ENCODE assay signal across 10 cellular contexts in the genomic region with DNA sequence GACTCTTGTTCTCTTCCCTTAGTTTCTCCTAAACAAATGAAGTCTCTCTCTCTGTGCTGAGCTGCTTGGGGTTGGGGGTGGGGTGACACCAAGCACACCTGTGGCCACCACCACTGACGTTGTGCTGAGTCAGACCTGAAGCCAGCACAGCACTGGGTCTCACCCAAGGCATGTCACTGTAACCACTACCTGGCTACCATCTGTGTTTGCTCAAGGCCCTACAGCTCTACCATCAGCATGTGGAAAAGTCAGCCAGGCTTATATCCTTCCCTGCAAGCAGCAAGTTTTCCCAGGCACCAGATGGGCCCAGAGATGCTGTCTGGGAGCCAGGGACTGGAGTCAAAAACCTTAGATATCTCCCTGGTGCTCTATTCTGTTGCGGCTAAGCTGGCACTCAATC. TPM values are rescaled to one million over a fixed set of nuclear protein-coding genes. Genes with fewer than 3 reads are reported as not detected.
DNase-seq lines count a peak whose midpoint lies in the region; ATAC-seq, FAIRE-seq and TF ChIP-seq lines count a peak whose summit lies in the region.
"Had no signal": no experiment of that assay in that cellular context is flagged by ENCODE, and none has a peak within 500 bp of the region (broad histone marks: within the 10 kb centered on the region; RNA-seq: fewer than 3 reads in every experiment).

No MANE protein-coding gene starts in this region.

- H3K27me3 Mint-ChIP-seq in activated T-helper 17 cell treated with anti-CD3 and anti-CD28 coated beads, Interleukin-2, amount 50 U/mL, for 72 hours = peaks cover 4% of the 10 kb centered on the region

- H3K4me3 ChIP-seq in GM12865 (ENCODE audit: low read depth, low read length) (no peak overlapping the region), suprapubic skin (no peak overlapping the region)

- no peak for TF ChIP-seq CTCF in GM12865 (IDR thresholded peaks at IDR 0.05; ENCODE audit: insufficient read depth, low read depth, low read length, missing control alignments)
- TF ChIP-seq CTCF in suprapubic skin (IDR thresholded peaks at IDR 0.05) = no peak
- no peak for TF ChIP-seq CTCF in RWPE1 (conservative IDR thresholded peaks at IDR 0.05; ENCODE audit: low read depth)

- DNase-seq in GM12865 (ENCODE audit: low read depth) = peak; percentile 83
- no peak for DNase-seq in urothelium cell line (ENCODE audit: low spot score)
- no peak for DNase-seq in suprapubic skin (ENCODE audit: low spot score in 2 of 2)
- DNase-seq in activated gamma-delta T cell (lab: John Stamatoyannopoulos, UW) = no peak
- DNase-seq in RWPE1 (ENCODE audit: low spot score) = no peak

- 82% methylated on average over 2 of the region's 2 CpGs for WGBS in suprapubic skin

- CTCF ChIA-PET in RWPE1 (lab: Yijun Ruan, JAX) = no interaction called here

- TF ChIP-seq POLR2A in suprapubic skin (IDR thresholded peaks at IDR 0.05) = no peak

- no peaks in the 10 kb centered on the region for H3K36me3 Mint-ChIP-seq in activated T-helper 17 cell treated with anti-CD3 and anti-CD28 coated beads, Interleukin-2, amount 50 U/mL, for 72 hours (ENCODE audit: low read depth)

- no peak overlapping the region for H3K27ac Mint-ChIP-seq in activated T-helper 17 cell treated with anti-CD3 and anti-CD28 coated beads, Interleukin-2, amount 50 U/mL, for 72 hours

- TF ChIP-seq EP300 in suprapubic skin (IDR thresholded peaks at IDR 0.05) = no peak

- no peaks in the 10 kb centered on the region for H3K27me3 ChIP-seq in suprapubic skin

- POLR2A ChIA-PET in RWPE1 (lab: Yijun Ruan, JAX; ENCODE audit: low non-redundant PET) = no interaction called here

- no peaks in the 10 kb centered on the region for H3K9me3 Mint-ChIP-seq in activated T-helper 17 cell treated with anti-CD3 and anti-CD28 coated beads, Interleukin-2, amount 50 U/mL, for 72 hours

- peaks cover 12% of the 10 kb centered on the region for H3K4me1 ChIP-seq in suprapubic skin

- H3K9me3 ChIP-seq in suprapubic skin = no peaks in the 10 kb centered on the region

- H3K27ac ChIP-seq in suprapubic skin (no peak overlapping the region), RWPE1 (no peak overlapping the region)

- ATAC-seq in GM19397 (IDR thresholded peaks at IDR 0.05; ENCODE audit: unreplicated experiment) (peak; percentile 61), HG03108 (IDR thresholded peaks at IDR 0.05; ENCODE audit: unreplicated experiment) (peak; percentile 50)
- peak; percentile 75 for ATAC-seq in activated T-helper 17 cell treated with anti-CD3 and anti-CD28 coated beads, Interleukin-2, amount 50 U/mL, for 72 hours (replicated peaks)

- FAIRE-seq in urothelium cell line (lab: Jason Lieb, UNC) = no peak
- FAIRE-seq: endometrium had no signal

- H3K36me3 ChIP-seq in suprapubic skin = no peaks in the 10 kb centered on the region

- H3K4me1 Mint-ChIP-seq in activated T-helper 17 cell treated with anti-CD3 and anti-CD28 coated beads, Interleukin-2, amount 50 U/mL, for 72 hours = no peaks in the 10 kb centered on the region

- H3K4me3 Mint-ChIP-seq in activated T-helper 17 cell treated with anti-CD3 and anti-CD28 coated beads, Interleukin-2, amount 50 U/mL, for 72 hours = no peak overlapping the region

RNA-seq across cellular contexts. Expression of a gene that starts 6.9 kb away (rescaled TPM):
- total RNA-seq in activated T-helper 17 cell treated with anti-CD3 and anti-CD28 coated beads, Interleukin-2, amount 50 U/mL, for 72 hours = 1 to 10 TPM; 1.1 to 3.3 TPM
- total RNA-seq in suprapubic skin = not detected

RNA-seq across cellular contexts. Expression of a gene that starts 9.1 kb away (rescaled TPM):
- 1 to 10 TPM in 1 of 2 donors, under 1 TPM in 1; 0.45 to 3.4 TPM for total RNA-seq in activated T-helper 17 cell treated with anti-CD3 and anti-CD28 coated beads, Interleukin-2, amount 50 U/mL, for 72 hours
- under 1 TPM in 3 of 4 donors, not detected in 1; 0.19 to 0.48 (median 0.34) TPM for total RNA-seq in suprapubic skin

RNA-seq across cellular contexts. Expression of a gene that starts 19.5 kb away (rescaled TPM):
- not detected for total RNA-seq in activated T-helper 17 cell treated with anti-CD3 and anti-CD28 coated beads, Interleukin-2, amount 50 U/mL, for 72 hours
- total RNA-seq in suprapubic skin = under 1 TPM in 1 of 4 donors, not detected in 3; 0.72 TPM

RNA-seq across cellular contexts. Expression of a gene that starts 25.6 kb away (rescaled TPM):
- 10 to 100 TPM; 27.0 to 56.8 TPM for total RNA-seq in activated T-helper 17 cell treated with anti-CD3 and anti-CD28 coated beads, Interleukin-2, amount 50 U/mL, for 72 hours
- 10 to 100 TPM; 29.2 to 32.9 (median 31.1) TPM for total RNA-seq in suprapubic skin

RNA-seq across cellular contexts. Expression of a gene that starts 58.1 kb away (rescaled TPM):
- 1 to 10 TPM in 1 of 2 donors, under 1 TPM in 1; 0.80 to 1.6 TPM for total RNA-seq in activated T-helper 17 cell treated with anti-CD3 and anti-CD28 coated beads, Interleukin-2, amount 50 U/mL, for 72 hours
- total RNA-seq in suprapubic skin = 1 to 10 TPM in 1 of 4 donors, under 1 TPM in 1, not detected in 2; 0.48 to 1.5 TPM
- total RNA-seq: activated CD8-positive, alpha-beta memory T cell treated with anti-CD3 and anti-CD28 coated beads for 36 hours had no signal
